In genomic region chr18:39655341-39655740, GRCh38 we compare ENCODE assay signal across 18 cellular contexts.
A peak's percentile ranks its signal among the peaks of the same experiment; 100 is the strongest.
DNase-seq lines count a peak whose midpoint lies in the region; ATAC-seq, FAIRE-seq and TF ChIP-seq lines count a peak whose summit lies in the region.
"Had no signal": no experiment of that assay in that cellular context is flagged by ENCODE, and none has a peak within 500 bp of the region (broad histone marks: within the 10 kb centered on the region; RNA-seq: fewer than 3 reads in every experiment).

No MANE protein-coding gene starts in this region.

- H3K9me3 ChIP-seq in gastroesophageal sphincter = no peaks in the 10 kb centered on the region
- H3K9me3 ChIP-seq: BE2C had no signal

- FAIRE-seq in islet of Langerhans (lab: Jason Lieb, UNC) = peak; percentile 55
- FAIRE-seq: A204.1, GM12892, GM19239, HepG2 had no signal

- ATAC-seq in gastroesophageal sphincter = no peak
- ATAC-seq: HepG2 had no signal

- TF ChIP-seq EP300 in gastroesophageal sphincter (IDR thresholded peaks at IDR 0.05) = no peak

- WGBS in gastroesophageal sphincter (ENCODE audit: low coverage in 1 of 2), 2 donors = 87 to 95% methylated on average over 4 of the region's 4 CpGs

- no peaks in the 10 kb centered on the region for H3K27me3 ChIP-seq in gastroesophageal sphincter
- H3K27me3 ChIP-seq: BE2C had no signal

- TF ChIP-seq POLR2A in gastroesophageal sphincter (IDR thresholded peaks at IDR 0.05) = no peak

- H3K36me3 ChIP-seq in gastroesophageal sphincter = no peaks in the 10 kb centered on the region
- H3K36me3 ChIP-seq: BE2C had no signal

- no peak for TF ChIP-seq CTCF in gastroesophageal sphincter (IDR thresholded peaks at IDR 0.05)

- H3K27ac ChIP-seq in gastroesophageal sphincter = no peak overlapping the region
- H3K27ac ChIP-seq: C4-2B had no signal

- H3K4me3 ChIP-seq in gastroesophageal sphincter = no peak overlapping the region

- DNase-seq in Ammon's horn (ENCODE audit: low spot score) = peak; percentile 17
- DNase-seq in NCI-H460 (ENCODE audit: extremely low read depth, low read depth) = peak; percentile 56
- peak; percentile 10 for DNase-seq in fibroblast of gingiva (ENCODE audit: low read depth)
- no peak for DNase-seq in cerebellar cortex (ENCODE audit: low spot score)
- DNase-seq in NCI-H146 treated with DMSO at 0.1 percent for 48 hours (lab: John Stamatoyannopoulos, UW; ENCODE audit: unreplicated experiment) = no peak
- DNase-seq: BE2C; CD4-positive, alpha-beta memory T cell; DND-41; GDM1; GOT3; H9 had no signal

- H3K4me1 ChIP-seq in gastroesophageal sphincter = no peaks in the 10 kb centered on the region
- H3K4me1 ChIP-seq: BE2C had no signal

Comparison
In these comparisons a context has a peak if more than half of its experiments do, and no peak if none do; other contexts are left out.
1. DNase-seq: peak in Ammon's horn (single experiment), NCI-H460 (single experiment) and fibroblast of gingiva (single experiment); none in cerebellar cortex (single experiment) and NCI-H146 treated with DMSO at 0.1 percent for 48 hours (single experiment).